In the genomic region with DNA sequence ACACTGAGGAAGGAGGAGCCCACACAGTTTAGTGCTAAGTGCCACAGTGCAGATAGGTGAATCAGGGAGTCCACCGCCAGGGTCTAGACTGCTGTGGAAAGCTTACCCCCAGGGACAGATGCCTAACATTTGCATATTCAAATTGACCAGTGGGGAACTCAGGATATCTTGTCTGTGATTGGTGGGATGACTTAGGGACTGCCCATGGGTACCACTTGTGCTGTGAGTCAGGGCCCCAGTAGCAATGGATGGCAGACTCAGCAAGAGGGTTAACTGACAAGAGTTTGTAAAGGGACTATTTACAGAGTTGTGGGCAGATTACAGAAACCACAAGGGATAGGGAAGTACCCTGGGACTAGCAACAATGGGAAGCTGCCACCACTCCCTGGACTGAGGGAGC, we compare ENCODE assay signal across 8 cellular contexts.
DNase-seq lines count a peak whose midpoint lies in the region; ATAC-seq, FAIRE-seq and TF ChIP-seq lines count a peak whose summit lies in the region.

No MANE protein-coding gene starts in this region.

- dilution Hi-C loops in IMR-90 (cut with HindIII; ENCODE audit: low sequenced_read_pairs, unreplicated experiment): no loop called here

- H2AFZ ChIP-seq in IMR-90 (replicated peaks; ENCODE audit: low read length, poor library complexity): no peak overlapping the region

- intact Hi-C loops in IMR-90 (cut with micrococcal nuclease) (loop anchor here (2.0 kb wide), 3 partner anchors 81 to 451 kb away; no protein-coding TSS in a partner anchor), activated B cell treated with CpG ODN at 0.5 μM for 24 hours (cut with micrococcal nuclease) (loop anchor here (1.0 to 5.0 kb wide), 5 partner anchors 13 to 353 kb away; no protein-coding TSS in a partner anchor), dorsolateral prefrontal cortex (cut with DNase I) (loop anchor here (5.0 to 10.0 kb wide), 8 partner anchors 131 to 659 kb away; a partner anchor contains a TSS)

- no peak overlapping the region for H3K4ac ChIP-seq in IMR-90 (ENCODE audit: low read depth, low read length)

- H3K4me3 Mint-ChIP-seq in activated B cell treated with CpG ODN at 0.5 μM for 24 hours: no peak overlapping the region

- no peak overlapping the region for H2BK5ac ChIP-seq in IMR-90 (ENCODE audit: low read depth, low read length, poor library complexity, severe bottlenecking)

- ATAC-seq in IMR-90 (ENCODE audit: low read depth): no peak
- peak; percentile 93 for ATAC-seq in activated B cell treated with CpG ODN at 0.5 μM for 24 hours (ENCODE audit: low read depth)
- ATAC-seq in SK-N-SH treated with all-trans-retinoic acid at 6 μM for 48 hours: no peak

- no peak overlapping the region for H4K8ac ChIP-seq in IMR-90 (ENCODE audit: low read depth in 2 of 2, low read length in 2 of 2)

- POLR2A ChIA-PET in IMR-90 (lab: Charles Lee; ENCODE audit: unreplicated experiment) (no interaction called here), activated B cell treated with CpG ODN at 0.5 μM for 24 hours (lab: Charles Lee) (interaction anchor here (0.9 kb wide), 1 partner anchor 144 kb away, joined by 3 read pairs; no protein-coding TSS in a partner anchor)

- H3K18ac ChIP-seq in IMR-90 (ENCODE audit: low read depth, low read length): no peak overlapping the region

- no peaks in the 10 kb centered on the region for H3K36me3 ChIP-seq in IMR-90 (ENCODE audit: control insufficient read depth, insufficient read depth, low read length)

- FAIRE-seq in GM19239 (lab: Jason Lieb, UNC): peak; percentile 76

- H3K9me3 Mint-ChIP-seq in activated B cell treated with CpG ODN at 0.5 μM for 24 hours: no peaks in the 10 kb centered on the region

- no peak overlapping the region for H2BK120ac ChIP-seq in IMR-90 (ENCODE audit: low read depth, low read length)

- TF ChIP-seq POLR2A in IMR-90 (IDR thresholded peaks at IDR 0.05; ENCODE audit: low read depth, low read length): no peak

- TF ChIP-seq RAD21 in IMR-90 (IDR thresholded peaks at IDR 0.05; ENCODE audit: low read length): no peak

- H3K27me3 Mint-ChIP-seq in activated B cell treated with CpG ODN at 0.5 μM for 24 hours: peaks cover 14% of the 10 kb centered on the region

- no peaks in the 10 kb centered on the region for H3K9me1 ChIP-seq in IMR-90 (ENCODE audit: insufficient read depth, low read length)

- in situ Hi-C loops in IMR-90 (cut with MboI; ENCODE audit: low sequenced_read_pairs): loop anchor here (10.0 kb wide), 1 partner anchor 269 kb away; no protein-coding TSS in a partner anchor

- peaks cover 8% of the 10 kb centered on the region for H3K4me1 Mint-ChIP-seq in activated B cell treated with CpG ODN at 0.5 μM for 24 hours

- no peaks in the 10 kb centered on the region for H3K9me3 ChIP-seq in IMR-90 (ENCODE audit: control insufficient read depth, insufficient read depth, low read length)

- peak; percentile 3 for DNase-seq in COLO668 (lab: John Stamatoyannopoulos, UW; ENCODE audit: unreplicated experiment)
- no peak for DNase-seq in GM19239 (ENCODE audit: insufficient read length, low spot score)
- DNase-seq in IMR-90: peak; percentile 7
- no peak for DNase-seq in activated B cell treated with CpG ODN at 0.5 μM for 24 hours
- no peak for DNase-seq in NCI-H2171 treated with DMSO at 0.1 percent for 48 hours (lab: John Stamatoyannopoulos, UW)
- DNase-seq in dorsolateral prefrontal cortex: no peak
- DNase-seq in DMS153 (lab: John Stamatoyannopoulos, UW): no peak

- peaks cover 3% of the 10 kb centered on the region; the same call in 1 of the 2 replicates for H3K4me1 ChIP-seq in IMR-90 (ENCODE audit: control insufficient read depth, insufficient read depth, low read length)

- H4K91ac ChIP-seq in IMR-90 (ENCODE audit: insufficient read depth, low read depth, low read length): no peak overlapping the region

- no peak overlapping the region for H2AK5ac ChIP-seq in IMR-90 (ENCODE audit: low read depth, low read length)

- CTCF ChIA-PET in IMR-90 (lab: Yijun Ruan, JAX): no interaction called here
- CTCF ChIA-PET in activated B cell treated with CpG ODN at 0.5 μM for 24 hours (lab: Charles Lee): no interaction called here

- no peak overlapping the region for H3K27ac Mint-ChIP-seq in activated B cell treated with CpG ODN at 0.5 μM for 24 hours

- no peak overlapping the region for H3K9ac ChIP-seq in IMR-90 (ENCODE audit: low read depth, low read length)

- H3K79me1 ChIP-seq in IMR-90 (ENCODE audit: low read depth in 1 of 2, low read length in 2 of 2): no peaks in the 10 kb centered on the region

- no TSS peak for BruUV-seq in IMR-90 (replicated peaks; lab: Mats Ljungman, UMichigan)

- H3K27ac ChIP-seq in IMR-90 (ENCODE audit: insufficient read depth, low read length) (no peak overlapping the region), dorsolateral prefrontal cortex (no peak overlapping the region)

- no CpG with 5 or more reads among the region's 1 CpG for WGBS in IMR-90 (ENCODE audit: extremely low coverage in 2 of 2, insufficient read length in 1 of 2), 2 experiments

- no peak overlapping the region for H2AK9ac ChIP-seq in IMR-90 (replicated peaks; ENCODE audit: low read depth, low read length, poor library complexity)

- H3K4me2 ChIP-seq in IMR-90 (ENCODE audit: low read depth, low read length): no peak overlapping the region

- H4K5ac ChIP-seq in IMR-90 (ENCODE audit: low read depth, low read length): no peak overlapping the region

- H2BK15ac ChIP-seq in IMR-90 (ENCODE audit: low read depth, low read length): no peak overlapping the region

- H3K36me3 Mint-ChIP-seq in activated B cell treated with CpG ODN at 0.5 μM for 24 hours (ENCODE audit: low read depth): no peaks in the 10 kb centered on the region

- no peak overlapping the region for H3K56ac ChIP-seq in IMR-90 (ENCODE audit: extremely low read depth, insufficient read depth, low read length)

- H3K27me3 ChIP-seq in IMR-90 (ENCODE audit: control insufficient read depth, insufficient read depth, low read length) (peaks cover 2% of the 10 kb centered on the region; the same call in 1 of the 2 replicates), dorsolateral prefrontal cortex (peaks cover 0 to 87% (median 42%) of the 10 kb centered on the region in 45 donors)

- H3K23ac ChIP-seq in IMR-90 (ENCODE audit: low read depth, low read length): no peak overlapping the region

- TF ChIP-seq CTCF in IMR-90 (conservative IDR thresholded peaks at IDR 0.05; ENCODE audit: low read depth, low read length) (no peak), activated B cell treated with CpG ODN at 0.5 μM for 24 hours (IDR thresholded peaks at IDR 0.05) (no peak), dorsolateral prefrontal cortex (IDR thresholded peaks at IDR 0.05 in 54 of 56, conservative IDR thresholded peaks at IDR 0.05 in 2 of 56; ENCODE audit: low read depth in 1 of 56, partially characterized antibody in 56 of 56) (no peak)

- no peak overlapping the region for H3K14ac ChIP-seq in IMR-90 (replicated peaks; ENCODE audit: low read depth, low read length)

- no peak overlapping the region for H2BK20ac ChIP-seq in IMR-90 (ENCODE audit: low read depth, low read length)

- H3K4me3 ChIP-seq in IMR-90 (ENCODE audit: insufficient read depth, low read depth, low read length): no peak overlapping the region
- H3K4me3 ChIP-seq in dorsolateral prefrontal cortex: no peak overlapping the region

- no peaks in the 10 kb centered on the region for H4K20me1 ChIP-seq in IMR-90 (ENCODE audit: insufficient read depth, low read length)

TF ChIP-seq in IMR-90, 13 proteins besides CTCF, POLR2A, EP300 and RAD21:
- TF ChIP-seq MAZ (IDR thresholded peaks at IDR 0.05; ENCODE audit: borderline replicate concordance, low read depth, low read length): no peak
- no peak for TF ChIP-seq BHLHE40 (IDR thresholded peaks at IDR 0.05; ENCODE audit: low read depth, low read length)
- no peak for TF ChIP-seq FOS (IDR thresholded peaks at IDR 0.05; ENCODE audit: low read depth, low read length)
- TF ChIP-seq, protein P1, sequence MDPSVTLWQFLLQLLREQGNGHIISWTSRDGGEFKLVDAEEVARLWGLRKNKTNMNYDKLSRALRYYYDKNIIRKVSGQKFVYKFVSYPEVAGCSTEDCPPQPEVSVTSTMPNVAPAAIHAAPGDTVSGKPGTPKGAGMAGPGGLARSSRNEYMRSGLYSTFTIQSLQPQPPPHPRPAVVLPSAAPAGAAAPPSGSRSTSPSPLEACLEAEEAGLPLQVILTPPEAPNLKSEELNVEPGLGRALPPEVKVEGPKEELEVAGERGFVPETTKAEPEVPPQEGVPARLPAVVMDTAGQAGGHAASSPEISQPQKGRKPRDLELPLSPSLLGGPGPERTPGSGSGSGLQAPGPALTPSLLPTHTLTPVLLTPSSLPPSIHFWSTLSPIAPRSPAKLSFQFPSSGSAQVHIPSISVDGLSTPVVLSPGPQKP (IDR thresholded peaks at IDR 0.05; ENCODE audit: borderline replicate concordance, low read depth, low read length): no peak
- TF ChIP-seq RFX5 (IDR thresholded peaks at IDR 0.05; ENCODE audit: low read depth, low read length): no peak
TF ChIP-seq in IMR-90: peak in this region for 0.

TF ChIP-seq in SK-N-SH treated with all-trans-retinoic acid at 6 μM for 48 hours, 23 proteins besides CTCF, POLR2A, EP300 and RAD21 (continues in another document):
- no peak for TF ChIP-seq ARNTL (CRISPR knock-in tag; IDR thresholded peaks at IDR 0.05; ENCODE audit: borderline replicate concordance, low read depth)
- TF ChIP-seq BACH2 (CRISPR knock-in tag; IDR thresholded peaks at IDR 0.05; ENCODE audit: borderline replicate concordance): no peak
- TF ChIP-seq RARB (CRISPR knock-in tag; IDR thresholded peaks at IDR 0.05): no peak
- TF ChIP-seq, protein P2, sequence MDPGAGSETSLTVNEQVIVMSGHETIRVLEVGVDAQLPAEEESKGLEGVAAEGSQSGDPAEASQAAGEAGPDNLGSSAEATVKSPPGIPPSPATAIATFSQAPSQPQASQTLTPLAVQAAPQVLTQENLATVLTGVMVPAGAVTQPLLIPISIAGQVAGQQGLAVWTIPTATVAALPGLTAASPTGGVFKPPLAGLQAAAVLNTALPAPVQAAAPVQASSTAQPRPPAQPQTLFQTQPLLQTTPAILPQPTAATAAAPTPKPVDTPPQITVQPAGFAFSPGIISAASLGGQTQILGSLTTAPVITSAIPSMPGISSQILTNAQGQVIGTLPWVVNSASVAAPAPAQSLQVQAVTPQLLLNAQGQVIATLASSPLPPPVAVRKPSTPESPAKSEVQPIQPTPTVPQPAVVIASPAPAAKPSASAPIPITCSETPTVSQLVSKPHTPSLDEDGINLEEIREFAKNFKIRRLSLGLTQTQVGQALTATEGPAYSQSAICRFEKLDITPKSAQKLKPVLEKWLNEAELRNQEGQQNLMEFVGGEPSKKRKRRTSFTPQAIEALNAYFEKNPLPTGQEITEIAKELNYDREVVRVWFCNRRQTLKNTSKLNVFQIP (CRISPR knock-in tag; IDR thresholded peaks at IDR 0.05; ENCODE audit: borderline replicate concordance, low read depth): no peak
- TF ChIP-seq TCF4 (CRISPR knock-in tag; IDR thresholded peaks at IDR 0.05; ENCODE audit: borderline replicate concordance): no peak
- TF ChIP-seq ESRRG (CRISPR knock-in tag; IDR thresholded peaks at IDR 0.05): no peak
- TF ChIP-seq OSR1 (CRISPR knock-in tag; IDR thresholded peaks at IDR 0.05): no peak

Comparison
In these comparisons a context has a peak if more than half of its experiments do, and no peak if none do; other contexts are left out.
1. DNase-seq: peak in COLO668 (single experiment) and IMR-90 (single experiment); none in GM19239 (single experiment), activated B cell treated with CpG ODN at 0.5 μM for 24 hours (single experiment), NCI-H2171 treated with DMSO at 0.1 percent for 48 hours (single experiment), dorsolateral prefrontal cortex (0 of 10) and DMS153 (single experiment).